24 cellular contexts compared by ENCODE assay signal in the genomic region with DNA sequence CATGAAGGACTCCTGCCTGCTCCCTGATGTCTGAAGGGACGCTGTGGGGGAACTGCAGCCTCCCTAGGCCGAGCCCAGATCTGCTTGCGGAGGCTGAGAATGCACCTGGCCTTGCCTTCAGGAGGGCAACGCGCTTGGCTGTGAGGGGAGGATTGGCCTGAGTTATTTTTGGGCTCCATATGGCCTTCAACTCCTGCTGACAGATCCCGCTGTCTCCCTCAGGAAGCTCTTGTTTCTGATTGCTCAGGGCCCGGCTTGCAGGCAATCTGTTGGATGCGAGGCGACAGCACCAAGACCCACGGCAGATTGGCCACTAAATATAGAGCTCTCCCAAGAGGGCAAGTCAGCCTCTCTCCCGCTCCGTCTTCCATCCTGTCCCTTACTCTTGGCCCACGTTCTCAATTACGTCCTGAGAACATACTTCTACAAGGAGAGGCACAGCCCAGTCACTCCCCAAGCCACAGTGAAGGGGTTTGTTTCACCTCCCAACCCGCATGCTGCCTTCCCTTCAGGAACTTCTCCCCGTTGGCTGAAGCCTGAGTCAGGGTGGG. TPM values are rescaled to one million over a fixed set of nuclear protein-coding genes. Genes with fewer than 3 reads are reported as not detected.
A peak's percentile ranks its signal among the peaks of the same experiment; 100 is the strongest.
DNase-seq lines count a peak whose midpoint lies in the region; ATAC-seq and TF ChIP-seq lines count a peak whose summit lies in the region.
"Had no signal": no experiment of that assay in that cellular context is flagged by ENCODE, and none has a peak within 500 bp of the region (broad histone marks: within the 10 kb centered on the region; RNA-seq: fewer than 3 reads in every experiment).

No MANE protein-coding gene starts in this region.

- H3K4me3 ChIP-seq in lower leg skin (ENCODE audit: low read depth, poor library complexity, severe bottlenecking) (no peak overlapping the region), testis (no peak overlapping the region)
- H3K4me3 ChIP-seq: A549, smooth muscle cell, uterus had no signal

- 71 to 80% methylated on average over 16 of the region's 16 CpGs for WGBS in lower leg skin, 2 donors
- WGBS in testis, 2 donors, result 31 to 41% methylated on average over 11 to 16 of the region's 16 CpGs

- TF ChIP-seq POLR2A in lower leg skin (IDR thresholded peaks at IDR 0.05), result no peak
- TF ChIP-seq POLR2A in testis (IDR thresholded peaks at IDR 0.05), result no peak

- ATAC-seq in HG02623 (IDR thresholded peaks at IDR 0.05; ENCODE audit: unreplicated experiment) (no peak), GM21367 (IDR thresholded peaks at IDR 0.05; ENCODE audit: unreplicated experiment) (no peak)
- ATAC-seq: activated naive CD8-positive, alpha-beta T cell treated with anti-CD3 and anti-CD28 coated beads, Interleukin-2, amount 50 U/mL, for 24 hours; esophagus mucosa; PC-3 had no signal

- intact Hi-C loops in lower leg skin (cut with DNase I; ENCODE audit: low total_unique reads) (no loop called here), testis (cut with DNase I; ENCODE audit: low total_unique reads) (no loop called here)
- intact Hi-C loops in activated T-helper 1 cell treated with anti-CD3 and anti-CD28 coated beads, Interleukin-12 subunit alpha, Interleukin-12 subunit beta, Interleukin-2, Interleukin-4 antibody, amounts not matched to agents 30 ng/mL and 10 ng/mL and 1 ng/mL, durations not matched to agents 14 hours and 24 hours and 36 hours (cut with micrococcal nuclease), result no loop called here

- no peaks in the 10 kb centered on the region for H3K4me1 Mint-ChIP-seq in activated T-helper 1 cell treated with anti-CD3 and anti-CD28 coated beads, Interleukin-12 subunit alpha, Interleukin-12 subunit beta, Interleukin-2, Interleukin-4 antibody, amounts not matched to agents 30 ng/mL and 10 ng/mL and 1 ng/mL, durations not matched to agents 14 hours and 24 hours and 36 hours (ENCODE audit: low read depth)
- H3K4me1 Mint-ChIP-seq: activated naive CD8-positive, alpha-beta T cell treated with anti-CD3 and anti-CD28 coated beads, Interleukin-2, amount 50 U/mL, for 24 hours had no signal

- no peak overlapping the region for H3K27ac Mint-ChIP-seq in activated T-helper 1 cell treated with anti-CD3 and anti-CD28 coated beads, Interleukin-12 subunit alpha, Interleukin-12 subunit beta, Interleukin-2, Interleukin-4 antibody, amounts not matched to agents 30 ng/mL and 10 ng/mL and 1 ng/mL, durations not matched to agents 14 hours and 24 hours and 36 hours
- H3K27ac Mint-ChIP-seq: activated naive CD8-positive, alpha-beta T cell treated with anti-CD3 and anti-CD28 coated beads, Interleukin-2, amount 50 U/mL, for 24 hours; HFFc6; T-helper 1 cell treated with Interleukin-12 subunit alpha and Interleukin-12 subunit beta and Interleukin-4 antibody, amounts not matched to agents 30 μg/mL and 1 μg/mL, for 36 hours had no signal

- no peaks in the 10 kb centered on the region for H3K9me3 ChIP-seq in testis
- H3K9me3 ChIP-seq: A549, uterus had no signal

- H3K4me3 Mint-ChIP-seq in activated T-helper 1 cell treated with anti-CD3 and anti-CD28 coated beads, Interleukin-12 subunit alpha, Interleukin-12 subunit beta, Interleukin-2, Interleukin-4 antibody, amounts not matched to agents 30 ng/mL and 10 ng/mL and 1 ng/mL, durations not matched to agents 14 hours and 24 hours and 36 hours, result no peak overlapping the region
- H3K4me3 Mint-ChIP-seq: activated naive CD8-positive, alpha-beta T cell treated with anti-CD3 and anti-CD28 coated beads, Interleukin-2, amount 50 U/mL, for 24 hours; HFFc6; T-helper 1 cell treated with Interleukin-12 subunit alpha and Interleukin-12 subunit beta and Interleukin-4 antibody, amounts not matched to agents 30 μg/mL and 1 μg/mL, for 36 hours had no signal

- H3K36me3 ChIP-seq in testis (ENCODE audit: low read depth, missing control alignments), result no peaks in the 10 kb centered on the region
- H3K36me3 ChIP-seq: uterus had no signal

- no peaks in the 10 kb centered on the region for H3K36me3 Mint-ChIP-seq in activated T-helper 1 cell treated with anti-CD3 and anti-CD28 coated beads, Interleukin-12 subunit alpha, Interleukin-12 subunit beta, Interleukin-2, Interleukin-4 antibody, amounts not matched to agents 30 ng/mL and 10 ng/mL and 1 ng/mL, durations not matched to agents 14 hours and 24 hours and 36 hours (ENCODE audit: low read depth)

- H3K27me3 Mint-ChIP-seq in activated T-helper 1 cell treated with anti-CD3 and anti-CD28 coated beads, Interleukin-12 subunit alpha, Interleukin-12 subunit beta, Interleukin-2, Interleukin-4 antibody, amounts not matched to agents 30 ng/mL and 10 ng/mL and 1 ng/mL, durations not matched to agents 14 hours and 24 hours and 36 hours (ENCODE audit: insufficient read depth), result no peaks in the 10 kb centered on the region

- H3K27ac ChIP-seq in testis, result no peak overlapping the region
- H3K27ac ChIP-seq: A549, parathyroid adenoma, uterus, VCaP had no signal

- peak; percentile 21 for DNase-seq in activated effector memory CD4-positive, alpha-beta T cell treated with anti-CD3 and anti-CD28 coated beads, Interleukin-2, amount 50 U/mL, for 16 hours
- DNase-seq in activated effector memory CD4-positive, alpha-beta T cell treated with Interleukin-2 at 50 U/mL for 16 hours, result no peak
- DNase-seq in cerebellum (ENCODE audit: low spot score) (peak; percentile 93), lower leg skin (ENCODE audit: low spot score in 2 of 2) (peak; percentile 2 to 54), testis (peak; percentile 11)
- no peak for DNase-seq in activated T-helper 1 cell treated with anti-CD3 and anti-CD28 coated beads, Interleukin-12 subunit alpha, Interleukin-12 subunit beta, Interleukin-2, Interleukin-4 antibody, amounts not matched to agents 30 ng/mL and 10 ng/mL and 1 ng/mL, durations not matched to agents 14 hours and 24 hours and 36 hours (ENCODE audit: low spot score)
- DNase-seq: activated naive CD8-positive, alpha-beta T cell treated with anti-CD3 and anti-CD28 coated beads, Interleukin-2, amount 50 U/mL, for 24 hours; Calu3; HFFc6; NCI-H1105 treated with DMSO at 0.1 percent for 48 hours; NCI-H774; PC-3; stimulated activated CD4-positive, alpha-beta T cell treated with anti-CD3 and anti-CD28 coated beads, Interleukin-4, amount 100 ng/mL, for 24 hours; uterus had no signal

- H3K27me3 ChIP-seq in testis, result no peaks in the 10 kb centered on the region
- H3K27me3 ChIP-seq: uterus had no signal

- H3K4me1 ChIP-seq in testis, result no peaks in the 10 kb centered on the region
- H3K4me1 ChIP-seq: A549, parathyroid adenoma, uterus had no signal

- H3K9me3 Mint-ChIP-seq in activated T-helper 1 cell treated with anti-CD3 and anti-CD28 coated beads, Interleukin-12 subunit alpha, Interleukin-12 subunit beta, Interleukin-2, Interleukin-4 antibody, amounts not matched to agents 30 ng/mL and 10 ng/mL and 1 ng/mL, durations not matched to agents 14 hours and 24 hours and 36 hours, result peaks cover 5% of the 10 kb centered on the region

- TF ChIP-seq CTCF in lower leg skin (IDR thresholded peaks at IDR 0.05) (no peak), testis (IDR thresholded peaks at IDR 0.05) (no peak)

RNA-seq across cellular contexts. Expression of a gene that starts 53.6 kb away (rescaled TPM):
- total RNA-seq in cerebellum (10.9 TPM), lower leg skin (1 to 10 TPM in 1 of 4 donors, under 1 TPM in 1, not detected in 2; 0.71 to 2.5 TPM), testis (1 to 10 TPM; 8.0 to 8.5 TPM)
- 19.0 TPM for polyA plus RNA-seq in testis (ENCODE audit: insufficient read depth, low read depth, low replicate concordance)
- total RNA-seq in activated T-helper 1 cell treated with anti-CD3 and anti-CD28 coated beads, Interleukin-12 subunit alpha, Interleukin-12 subunit beta, Interleukin-2, Interleukin-4 antibody, amounts not matched to agents 30 ng/mL and 10 ng/mL and 1 ng/mL, durations not matched to agents 14 hours and 24 hours and 36 hours, result not detected in 2 replicates
- total RNA-seq: Calu3, esophagus mucosa, HFFc6, HT-29, smooth muscle cell had no signal
- polyA plus RNA-seq: BJ had no signal

Comparison
In these comparisons a context has a peak if more than half of its experiments do, and no peak if none do; other contexts are left out.
1. DNase-seq: peak in activated effector memory CD4-positive, alpha-beta T cell treated with anti-CD3 and anti-CD28 coated beads, Interleukin-2, amount 50 U/mL, for 16 hours (single experiment), cerebellum (single experiment), lower leg skin (2 of 2) and testis (single experiment); none in activated effector memory CD4-positive, alpha-beta T cell treated with Interleukin-2 at 50 U/mL for 16 hours (single experiment) and activated T-helper 1 cell treated with anti-CD3 and anti-CD28 coated beads, Interleukin-12 subunit alpha, Interleukin-12 subunit beta, Interleukin-2, Interleukin-4 antibody, amounts not matched to agents 30 ng/mL and 10 ng/mL and 1 ng/mL, durations not matched to agents 14 hours and 24 hours and 36 hours (single experiment).